ENCODE assay signal across 29 cellular contexts in the genomic region with DNA sequence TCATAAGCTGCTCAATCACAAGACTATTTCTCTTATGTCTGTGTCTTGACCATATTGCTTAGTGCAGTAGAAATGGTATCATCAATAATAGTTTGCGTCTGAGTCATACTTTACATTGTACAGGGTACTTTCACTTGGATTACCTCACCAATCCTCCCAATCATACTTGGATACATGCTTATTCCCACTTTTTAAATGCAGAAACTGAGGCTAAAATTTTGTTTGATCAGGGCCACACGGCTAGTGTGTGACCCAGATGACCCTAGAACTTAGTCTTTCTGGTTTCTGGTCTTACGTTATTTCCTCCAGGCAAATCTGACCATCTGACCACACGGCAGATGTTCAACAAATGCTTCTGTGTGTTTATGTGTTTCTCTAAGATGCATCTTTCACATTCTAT. TPM values are rescaled to one million over a fixed set of nuclear protein-coding genes. Genes with fewer than 3 reads are reported as not detected.
DNase-seq lines count a peak whose midpoint lies in the region; ATAC-seq, FAIRE-seq and TF ChIP-seq lines count a peak whose summit lies in the region.
"Had no signal": no experiment of that assay in that cellular context is flagged by ENCODE, and none has a peak within 500 bp of the region (broad histone marks: within the 10 kb centered on the region; RNA-seq: fewer than 3 reads in every experiment).

No MANE protein-coding gene starts in this region.

- H3K27me3 ChIP-seq in psoas muscle (ENCODE audit: insufficient read depth in 3 of 3, low read length in 2 of 3), result peaks cover 0 to 7% (median 4%) of the 10 kb centered on the region in 3 donors
- H3K27me3 ChIP-seq in BE2C, result no peaks in the 10 kb centered on the region
- H3K27me3 ChIP-seq: ascending aorta had no signal

- H3K4me1 ChIP-seq in psoas muscle, result no peaks in the 10 kb centered on the region
- H3K4me1 ChIP-seq in BE2C, result no peaks in the 10 kb centered on the region
- H3K4me1 ChIP-seq: ascending aorta, HAP-1, parathyroid adenoma had no signal

- H3K36me3 ChIP-seq in psoas muscle (ENCODE audit: insufficient read depth in 1 of 2, low read depth in 1 of 2) (no peaks in the 10 kb centered on the region), BE2C (no peaks in the 10 kb centered on the region)
- H3K36me3 ChIP-seq: ascending aorta, HAP-1, thoracic aorta had no signal

- TF ChIP-seq CTCF in GM13977 (IDR thresholded peaks at IDR 0.05; ENCODE audit: extremely low read depth, insufficient read depth, missing control alignments) (no peak), psoas muscle (IDR thresholded peaks at IDR 0.05) (no peak), BE2C (IDR thresholded peaks at IDR 0.05; ENCODE audit: low read depth, low read length) (no peak)

- in situ Hi-C loops in GM13977 (cut with MboI; ENCODE audit: low pct_unique_long_range_greater_than_20kb, low sequenced_read_pairs, unreplicated experiment), result no loop called here

- H3K9me3 ChIP-seq in psoas muscle (no peaks in the 10 kb centered on the region), BE2C (no peaks in the 10 kb centered on the region)
- H3K9me3 ChIP-seq: ascending aorta, HAP-1, thoracic aorta had no signal

- no peak overlapping the region for H3K27ac ChIP-seq in psoas muscle
- H3K27ac ChIP-seq: ascending aorta, parathyroid adenoma, thoracic aorta had no signal

- H3K4me3 ChIP-seq in psoas muscle, result no peak overlapping the region
- no peak overlapping the region for H3K4me3 ChIP-seq in BE2C (ENCODE audit: low read depth, low read length)
- H3K4me3 ChIP-seq: ascending aorta, HAP-1, thoracic aorta had no signal

- FAIRE-seq in H54 (lab: Jason Lieb, UNC), result peak; percentile 79
- FAIRE-seq: GM19239 had no signal

- intact Hi-C loops in psoas muscle (cut with DNase I), result no loop called here

- DNase-seq in GM13977 (ENCODE audit: low spot score) (peak; percentile 24), H54 (ENCODE audit: insufficient read length, low spot score) (no peak), RPMI7951 (ENCODE audit: low read depth) (peak; percentile 79), fibroblast of peridontal ligament (ENCODE audit: extremely low read depth) (peak; percentile 6), NCI-H2081 treated with DMSO at 0.1 percent for 48 hours (lab: John Stamatoyannopoulos, UW) (no peak), psoas muscle (no peak), BE2C (no peak)
- DNase-seq: activated CD8-positive, alpha-beta T cell treated with anti-CD3 and anti-CD28 coated beads for 36 hours; activated naive CD4-positive, alpha-beta T cell treated with anti-CD3 and anti-CD28 coated beads, Interleukin-2, amount 50 U/mL, for 16 hours; activated T-cell treated with anti-CD3 and anti-CD28 coated beads, Interleukin-2, amount 50 U/mL, for 24 hours; CD4-positive, CD25-positive, alpha-beta regulatory T cell; DMS53; hypothalamus; kidney glomerular epithelial cell; naive thymus-derived CD4-positive, alpha-beta T cell; NCI-H1092 treated with DMSO at 0.1 percent for 48 hours; NCI-H524 treated with DMSO at 0.1 percent for 48 hours; SHP77; stimulated activated naive B cell treated with anti-CD40 and anti-IgM and Interleukin-4, amounts not matched to agents 10 μg/mL and 1 μg/mL and 100 μg/mL, for 72 hours; T-helper 1 cell had no signal

- no peak for ATAC-seq in HG02852 (IDR thresholded peaks at IDR 0.05; ENCODE audit: unreplicated experiment)
- no peak for ATAC-seq in psoas muscle
- ATAC-seq: activated CD8-positive, alpha-beta T cell treated with anti-CD3 and anti-CD28 coated beads for 36 hours; naive thymus-derived CD4-positive, alpha-beta T cell; stimulated activated naive B cell treated with anti-CD40 and anti-IgM and Interleukin-4, amounts not matched to agents 10 μg/mL and 1 μg/mL and 100 μg/mL, for 72 hours; WTC11 had no signal

- no peak for TF ChIP-seq POLR2A in H54 (IDR thresholded peaks at IDR 0.05; ENCODE audit: low read depth, low read length)

- 65 to 73% (median 73%) methylated on average over 4 of the region's 4 CpGs for WGBS in psoas muscle, 3 donors

RNA-seq across cellular contexts. Expression of a gene that starts 23.8 kb away (rescaled TPM):
- total RNA-seq in RPMI7951 (2014; rRNA removed; shearing (Covaris generic)), result 2.2 and 3.8 TPM in 2 replicates
- under 1 TPM in 2 of 4 donors, not detected in 2; 0.59 to 0.92 TPM for total RNA-seq in psoas muscle
- under 1 TPM in 2 of 3 donors, not detected in 1; 0.18 to 0.36 TPM for polyA plus RNA-seq in psoas muscle
- not detected for polyA plus RNA-seq in BE2C (2012; ENCODE audit: insufficient read depth, insufficient read length, low read depth)
- total RNA-seq: ascending aorta, WTC11 had no signal
- polyA plus RNA-seq: AG04450; naive thymus-derived CD4-positive, alpha-beta T cell had no signal

RNA-seq across cellular contexts. Expression of a gene that starts 44.1 kb away (rescaled TPM):
- not detected in 2 replicates for total RNA-seq in RPMI7951 (2014; rRNA removed; shearing (Covaris generic))
- not detected for total RNA-seq in psoas muscle
- not detected for polyA plus RNA-seq in psoas muscle
- not detected for polyA plus RNA-seq in BE2C (2012; ENCODE audit: insufficient read depth, insufficient read length, low read depth)
- total RNA-seq: activated CD8-positive, alpha-beta T cell treated with anti-CD3 and anti-CD28 coated beads for 36 hours; ascending aorta; CD4-positive, CD25-positive, alpha-beta regulatory T cell; HT-29; naive thymus-derived CD4-positive, alpha-beta T cell; thoracic aorta; WTC11 had no signal
- polyA plus RNA-seq: AG04450; CD4-positive, CD25-positive, alpha-beta regulatory T cell; naive thymus-derived CD4-positive, alpha-beta T cell had no signal

Comparison
In these comparisons a context has a peak if more than half of its experiments do, and no peak if none do; other contexts are left out.
1. DNase-seq: peak in GM13977 (single experiment), RPMI7951 (single experiment) and fibroblast of peridontal ligament (single experiment); none in H54 (single experiment), NCI-H2081 treated with DMSO at 0.1 percent for 48 hours (single experiment), psoas muscle (0 of 2) and BE2C (single experiment).